9 cellular contexts compared by ENCODE assay signal in genomic region chr11:31106963-31107576, GRCh38.
A peak's percentile ranks its signal among the peaks of the same experiment; 100 is the strongest.
DNase-seq lines count a peak whose midpoint lies in the region; ATAC-seq and TF ChIP-seq lines count a peak whose summit lies in the region.
"Had no signal": no experiment of that assay in that cellular context is flagged by ENCODE, and none has a peak within 500 bp of the region (broad histone marks: within the 10 kb centered on the region; RNA-seq: fewer than 3 reads in every experiment).

No MANE protein-coding gene starts in this region.

- no peak overlapping the region for H3K27ac ChIP-seq in thoracic aorta

- no peaks in the 10 kb centered on the region for H3K36me3 Mint-ChIP-seq in endothelial cell (ENCODE audit: low read depth, unreplicated experiment)
- H3K36me3 Mint-ChIP-seq: IgD-negative memory B cell had no signal

- no peaks in the 10 kb centered on the region for H3K9me3 ChIP-seq in thoracic aorta

- TF ChIP-seq CTCF in AG10803 (conservative IDR thresholded peaks at IDR 0.05; ENCODE audit: low read length) (peak; percentile 67), endothelial cell (IDR thresholded peaks at IDR 0.05; ENCODE audit: unreplicated experiment) (peak; percentile 78), thoracic aorta (IDR thresholded peaks at IDR 0.05) (peak; percentile 19)

- H3K4me1 ChIP-seq in thoracic aorta (ENCODE audit: control insufficient read depth in 1 of 2, low read depth in 2 of 2), result no peaks in the 10 kb centered on the region

- no peak overlapping the region for H3K4me3 ChIP-seq in AG10803 (ENCODE audit: low read length)
- H3K4me3 ChIP-seq in thoracic aorta, result no peak overlapping the region

- H3K4me1 Mint-ChIP-seq in endothelial cell (ENCODE audit: unreplicated experiment), result no peaks in the 10 kb centered on the region

- peak; percentile 43 for DNase-seq in AG10803 (ENCODE audit: low read depth)
- peak; percentile 56 for DNase-seq in NCI-H2196 (lab: John Stamatoyannopoulos, UW; ENCODE audit: unreplicated experiment)
- DNase-seq in activated CD4-positive, alpha-beta T cell treated with anti-CD3 and anti-CD28 coated beads for 1 hour, result peak; percentile 9
- peak; percentile 77 for DNase-seq in endothelial cell (ENCODE audit: low spot score)
- DNase-seq in mucosa of gallbladder (ENCODE audit: low spot score), result peak; percentile 56
- no peak for DNase-seq in thoracic aorta (ENCODE audit: low spot score)

- no peaks in the 10 kb centered on the region for H3K27me3 Mint-ChIP-seq in endothelial cell (ENCODE audit: unreplicated experiment)
- H3K27me3 Mint-ChIP-seq: IgD-negative memory B cell had no signal

- peak; percentile 60 for ATAC-seq in GM18517 (IDR thresholded peaks at IDR 0.05; ENCODE audit: unreplicated experiment)
- peak; percentile 83 for ATAC-seq in HG03064 (IDR thresholded peaks at IDR 0.05; ENCODE audit: low read depth, unreplicated experiment)
- no peak for ATAC-seq in thoracic aorta (ENCODE audit: insufficient number of reproducible peaks, low FRiP score, low read depth)

- H3K4me3 Mint-ChIP-seq in endothelial cell (ENCODE audit: unreplicated experiment), result no peak overlapping the region
- H3K4me3 Mint-ChIP-seq: IgD-negative memory B cell had no signal

- H3K27ac Mint-ChIP-seq in endothelial cell (ENCODE audit: unreplicated experiment), result no peak overlapping the region

- H3K27me3 ChIP-seq in thoracic aorta (replicated peaks; ENCODE audit: insufficient read depth), result no peaks in the 10 kb centered on the region

- no peaks in the 10 kb centered on the region for H3K36me3 ChIP-seq in thoracic aorta

- no peaks in the 10 kb centered on the region for H3K9me3 Mint-ChIP-seq in endothelial cell (ENCODE audit: unreplicated experiment)
- H3K9me3 Mint-ChIP-seq: IgD-negative memory B cell had no signal

Comparison
In these comparisons a context has a peak if more than half of its experiments do, and no peak if none do; other contexts are left out.
1. CTCF ChIP-seq: peak in every context shown above with its lines; median percentile 78 in endothelial cell; 67 in AG10803; 19 in thoracic aorta.